ENCODE assay signal across 8 cellular contexts in genomic region chr6:36840471-36841461, GRCh38. TPM values are rescaled to one million over a fixed set of nuclear protein-coding genes. Genes with fewer than 3 reads are reported as not detected.
DNase-seq lines count a peak whose midpoint lies in the region; ATAC-seq and TF ChIP-seq lines count a peak whose summit lies in the region.

No MANE protein-coding gene starts in this region.

- no peak for TF ChIP-seq CTCF in right atrium auricular region (IDR thresholded peaks at IDR 0.05)
- TF ChIP-seq CTCF in smooth muscle cell (IDR thresholded peaks at IDR 0.05; ENCODE audit: borderline replicate concordance, insufficient read depth, poor library complexity, severe bottlenecking), result no peak

- H3K36me3 ChIP-seq in right atrium auricular region, result peaks cover 13% of the 10 kb centered on the region
- H3K36me3 ChIP-seq in smooth muscle cell (ENCODE audit: low read depth), result no peaks in the 10 kb centered on the region

- peaks cover 34% of the 10 kb centered on the region for H3K27me3 Mint-ChIP-seq in IgD-negative memory B cell

- H3K9ac ChIP-seq in smooth muscle cell (ENCODE audit: low read depth), result no peak overlapping the region

- ATAC-seq in GM19452 (IDR thresholded peaks at IDR 0.05; ENCODE audit: unreplicated experiment) (no peak), HG03039 (IDR thresholded peaks at IDR 0.05; ENCODE audit: unreplicated experiment) (no peak)

- H3F3A ChIP-seq in smooth muscle cell (ENCODE audit: low read depth), result peaks cover 4% of the 10 kb centered on the region

- no peaks in the 10 kb centered on the region for H4K20me1 ChIP-seq in smooth muscle cell (ENCODE audit: low read depth)

- H3K4me3 Mint-ChIP-seq in IgD-negative memory B cell, result peak overlapping the region; percentile 63 to 86 (median 76)

- WGBS in smooth muscle cell (ENCODE audit: low lambda C conversion rate), result 9% methylated on average over 41 of the region's 44 CpGs

- no peaks in the 10 kb centered on the region for H3K79me2 ChIP-seq in smooth muscle cell (ENCODE audit: low read depth)

- H3K27ac ChIP-seq in right atrium auricular region (peak overlapping the region; percentile 85 to 91), smooth muscle cell (ENCODE audit: low read depth) (no peak overlapping the region)

- no peaks in the 10 kb centered on the region for H3K36me3 Mint-ChIP-seq in IgD-negative memory B cell

- H3K27me3 ChIP-seq in right atrium auricular region (no peaks in the 10 kb centered on the region), smooth muscle cell (ENCODE audit: low read depth) (peaks cover 32% of the 10 kb centered on the region)

- H3K27ac Mint-ChIP-seq in IgD-negative memory B cell, result peak overlapping the region in 2 of 3 donors; percentile 40 to 86

- peak overlapping the region; percentile 86 for H3K4me2 ChIP-seq in smooth muscle cell

- DNase-seq in activated naive CD4-positive, alpha-beta T cell treated with anti-CD3 and anti-CD28 coated beads, Interleukin-2, amount 50 U/mL, for 16 hours, result peak; percentile 21
- DNase-seq in right atrium auricular region (ENCODE audit: low spot score) (no peak), smooth muscle cell (lab: John Stamatoyannopoulos, UW; ENCODE audit: unreplicated experiment) (no peak), AML-193 (lab: John Stamatoyannopoulos, UW) (no peak), NOMO-1 treated with DMSO at 0.1 percent for 48 hours (lab: John Stamatoyannopoulos, UW; ENCODE audit: unreplicated experiment) (no peak)

- no peaks in the 10 kb centered on the region for H3K9me3 Mint-ChIP-seq in IgD-negative memory B cell

- peak overlapping the region; percentile 33 for H2AFZ ChIP-seq in smooth muscle cell (ENCODE audit: low read depth)

- H3K4me1 ChIP-seq in right atrium auricular region, result peaks cover 0 to 69% of the 10 kb centered on the region in 2 donors
- H3K4me1 ChIP-seq in smooth muscle cell (ENCODE audit: low read depth), result peaks cover 15% of the 10 kb centered on the region

- H3K4me1 Mint-ChIP-seq in IgD-negative memory B cell, result peaks cover 0 to 4% (median 4%) of the 10 kb centered on the region in 3 donors

- no peaks in the 10 kb centered on the region for H3K9me3 ChIP-seq in right atrium auricular region
- no peaks in the 10 kb centered on the region for H3K9me3 ChIP-seq in smooth muscle cell (replicated peaks; ENCODE audit: low read depth)

- H3K4me3 ChIP-seq in right atrium auricular region, result peak overlapping the region; percentile 49 to 64
- peak overlapping the region; percentile 52 for H3K4me3 ChIP-seq in smooth muscle cell

RNA-seq across cellular contexts. Expression of gene CPNE5, which starts 1.5 kb away (rescaled TPM):
- polyA plus RNA-seq in IgD-negative memory B cell (280 TPM), smooth muscle cell (0.43 and 1.0 TPM in 2 replicates)
- total RNA-seq in right atrium auricular region (10 to 100 TPM; 36.7 to 47.4 TPM), smooth muscle cell (0.31 TPM in 1 of 2 replicates, not detected in the other)

RNA-seq across cellular contexts. Expression of gene PPIL1, which starts 33.8 kb away (rescaled TPM):
- polyA plus RNA-seq in IgD-negative memory B cell (14.7 TPM), smooth muscle cell (34.6 and 45.4 TPM in 2 replicates)
- total RNA-seq in right atrium auricular region (10 to 100 TPM; 41.1 to 53.7 TPM), smooth muscle cell (49.3 and 57.6 TPM in 2 replicates)

RNA-seq across cellular contexts. Expression of gene C6orf89, which starts 45.0 kb away (rescaled TPM):
- polyA plus RNA-seq in IgD-negative memory B cell (29.9 TPM), smooth muscle cell (43.7 and 44.6 TPM in 2 replicates)
- total RNA-seq in right atrium auricular region (10 to 100 TPM; 55.0 to 59.5 TPM), smooth muscle cell (40.7 and 45.7 TPM in 2 replicates)

Comparison
In these comparisons a context has a peak if more than half of its experiments do, and no peak if none do; other contexts are left out.
1. RNA of gene CPNE5, which starts 1.5 kb away (total RNA-seq): 36.7 to 47.4 TPM in right atrium auricular region; 0.31 TPM in smooth muscle cell; every median in the first group is over 10 times any median in the second.